In the genomic region with DNA sequence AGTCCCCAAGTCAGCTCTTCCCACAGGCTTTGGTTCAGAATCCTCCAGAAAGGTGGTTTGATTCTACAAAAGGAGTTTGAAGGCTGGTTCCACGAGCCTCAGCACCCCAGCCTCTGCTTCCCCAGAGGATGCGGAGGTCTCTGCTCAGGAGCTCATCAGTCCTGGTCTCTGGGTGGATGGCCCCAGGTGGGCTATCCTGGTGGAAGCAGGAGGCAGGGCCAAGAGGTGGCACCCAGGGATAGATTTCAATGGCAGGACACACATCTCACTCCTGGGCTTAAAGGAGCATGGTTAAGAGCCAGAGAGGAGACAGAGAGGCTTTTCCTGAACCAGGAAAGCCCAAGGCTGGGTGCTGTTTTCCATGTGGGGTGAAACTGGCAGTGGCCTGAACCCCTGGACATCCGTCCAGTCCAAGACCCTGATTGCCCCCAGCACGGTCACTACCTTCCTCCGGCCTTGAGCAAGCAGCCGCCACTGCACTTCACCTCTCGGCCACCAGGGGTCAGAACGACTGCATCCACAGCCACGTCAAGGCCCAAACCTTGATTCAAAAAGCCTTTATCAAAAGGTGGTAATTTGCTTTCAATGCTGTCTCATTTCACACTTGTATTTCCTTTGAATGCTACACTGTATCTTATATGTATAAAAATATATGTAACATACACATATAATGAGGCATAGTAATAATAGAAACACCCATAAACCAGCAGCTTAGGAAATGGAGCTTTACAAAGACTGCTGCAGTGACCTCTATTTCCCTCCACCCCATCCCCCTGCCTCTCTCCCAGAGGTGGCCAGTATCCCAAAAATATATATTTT, we compare ENCODE assay signal across 8 cellular contexts. TPM values are rescaled to one million over a fixed set of nuclear protein-coding genes. Genes with fewer than 3 reads are reported as not detected.
DNase-seq lines count a peak whose midpoint lies in the region; ATAC-seq, FAIRE-seq and TF ChIP-seq lines count a peak whose summit lies in the region.

No MANE protein-coding gene starts in this region.

- H3K9me3 ChIP-seq in SJSA1 (replicated peaks) = no peaks in the 10 kb centered on the region
- H3K9me3 ChIP-seq in ovary = no peaks in the 10 kb centered on the region
- no peaks in the 10 kb centered on the region for H3K9me3 ChIP-seq in tibial nerve

- H3K36me3 ChIP-seq in SJSA1 (no peaks in the 10 kb centered on the region), ovary (no peaks in the 10 kb centered on the region), tibial nerve (peaks cover 0 to 5% (median 0%) of the 10 kb centered on the region in 3 donors)

- H3K4me3 ChIP-seq in SJSA1 (no peak overlapping the region), ovary (no peak overlapping the region), tibial nerve (no peak overlapping the region)

- DNase-seq in D721Med (ENCODE audit: insufficient read length, low spot score) = no peak
- DNase-seq in HUDEP-2 (lab: John Stamatoyannopoulos, UW; ENCODE audit: unreplicated experiment in 76 of 76) = peak in 46 of 76 experiments; percentile 1 to 69 (median 30)
- peak; percentile 30 to 56 for DNase-seq in SJSA1 (ENCODE audit: low read depth in 1 of 2, low spot score in 2 of 2)
- DNase-seq in activated gamma-delta T cell treated with anti-CD3 and anti-CD28 coated beads, Interleukin-2, amount 50 U/mL, for 16 hours (ENCODE audit: low read depth) = peak; percentile 76
- peak; percentile 44 to 57 for DNase-seq in frontal cortex (ENCODE audit: low spot score in 2 of 2)
- DNase-seq in ovary = peak; percentile 78 to 90 (median 89)
- peak; percentile 73 to 94 for DNase-seq in tibial nerve (ENCODE audit: low spot score in 2 of 2)

- TF ChIP-seq EP300 in ovary (IDR thresholded peaks at IDR 0.05) (no peak), tibial nerve (IDR thresholded peaks at IDR 0.05) (no peak)

- H3K27me3 ChIP-seq in SJSA1 (replicated peaks) (no peaks in the 10 kb centered on the region), ovary (no peaks in the 10 kb centered on the region), tibial nerve (no peaks in the 10 kb centered on the region)

- H3K4me1 ChIP-seq in SJSA1 (replicated peaks) (no peaks in the 10 kb centered on the region), ovary (ENCODE audit: insufficient read depth) (peaks cover 3% of the 10 kb centered on the region), tibial nerve (peaks cover 0 to 12% (median 4%) of the 10 kb centered on the region in 4 donors)

- intact Hi-C loops in ovary (cut with DNase I) = loop anchor here (2.0 to 5.0 kb wide), 3 partner anchors 103 to 208 kb away; no protein-coding TSS in a partner anchor

- no peak for ATAC-seq in GM21447 (IDR thresholded peaks at IDR 0.05; ENCODE audit: unreplicated experiment)

- peak; percentile 93 for TF ChIP-seq CTCF in D721Med (IDR thresholded peaks at IDR 0.05; ENCODE audit: insufficient read depth, missing control alignments)
- TF ChIP-seq CTCF in ovary (IDR thresholded peaks at IDR 0.05) = peak; percentile 94 to 96 (median 96)
- peak; percentile 94 to 99 (median 95) for TF ChIP-seq CTCF in tibial nerve (IDR thresholded peaks at IDR 0.05)

- no peak overlapping the region for H3K27ac ChIP-seq in SJSA1
- H3K27ac ChIP-seq in ovary = no peak overlapping the region
- no peak overlapping the region for H3K27ac ChIP-seq in tibial nerve

- FAIRE-seq in D721Med (lab: Jason Lieb, UNC) (no peak), frontal cortex (lab: Jason Lieb, UNC) (no peak)

- TF ChIP-seq POLR2A in ovary (IDR thresholded peaks at IDR 0.05) (peak; percentile 16), tibial nerve (IDR thresholded peaks at IDR 0.05) (no peak)

- WGBS in ovary, 3 donors = 23 to 28% (median 27%) methylated on average over 9 of the region's 9 CpGs
- WGBS in tibial nerve, 2 donors = 24 to 27% methylated on average over 9 of the region's 9 CpGs

RNA-seq across cellular contexts. Expression of a gene that starts 19.3 kb away (rescaled TPM):
- total RNA-seq in SJSA1 (2014; rRNA removed; shearing (Covaris generic)) = not detected in 2 replicates
- total RNA-seq in frontal cortex (0.82 TPM), ovary (10 to 100 TPM in 5 of 7 donors, 1 to 10 TPM in 2; 3.2 to 23.1 (median 14.7) TPM), tibial nerve (1 to 10 TPM in 2 of 4 donors, under 1 TPM in 2; 0.39 to 1.8 (median 0.96) TPM)
- polyA plus RNA-seq in ovary = 1 to 10 TPM; 1.7 to 5.0 TPM

RNA-seq across cellular contexts. Expression of a gene that starts 32.6 kb away (rescaled TPM):
- total RNA-seq in SJSA1 (2014; rRNA removed; shearing (Covaris generic)) = 0.05 TPM in 1 of 2 replicates, not detected in the other
- total RNA-seq in frontal cortex = 69.3 TPM
- total RNA-seq in ovary = 100 to 1,000 TPM; 119 to 322 (median 264) TPM
- 100 to 1,000 TPM; 256 to 445 TPM for polyA plus RNA-seq in ovary
- 10 to 100 TPM; 29.4 to 74.1 (median 65.7) TPM for total RNA-seq in tibial nerve

RNA-seq across cellular contexts. Expression of a gene that starts 46.9 kb away (rescaled TPM):
- 0.03 TPM in 1 of 2 replicates, not detected in the other for total RNA-seq in SJSA1 (2014; rRNA removed; shearing (Covaris generic))
- total RNA-seq in frontal cortex (6.1 TPM), ovary (10 to 100 TPM in 5 of 7 donors, 1 to 10 TPM in 2; 2.3 to 16.5 (median 12.7) TPM), tibial nerve (1 to 10 TPM in 1 of 4 donors, under 1 TPM in 3; 0.20 to 1.1 (median 0.36) TPM)
- 1 to 10 TPM in 1 of 2 donors, under 1 TPM in 1; 0.77 to 2.2 TPM for polyA plus RNA-seq in ovary

Comparison
In these comparisons a context has a peak if more than half of its experiments do, and no peak if none do; other contexts are left out.
1. RNA of a gene that starts 32.6 kb away (total RNA-seq): 119 to 322 TPM in ovary, 29.4 to 74.1 TPM in tibial nerve and 69.3 TPM in frontal cortex (single experiment); 0.05 TPM in SJSA1; every median in the first group is over 10 times any median in the second.
2. Peak in every context shown above with its lines, with median percentiles within 50 percentile points of each other: CTCF ChIP-seq.